In the genomic region with DNA sequence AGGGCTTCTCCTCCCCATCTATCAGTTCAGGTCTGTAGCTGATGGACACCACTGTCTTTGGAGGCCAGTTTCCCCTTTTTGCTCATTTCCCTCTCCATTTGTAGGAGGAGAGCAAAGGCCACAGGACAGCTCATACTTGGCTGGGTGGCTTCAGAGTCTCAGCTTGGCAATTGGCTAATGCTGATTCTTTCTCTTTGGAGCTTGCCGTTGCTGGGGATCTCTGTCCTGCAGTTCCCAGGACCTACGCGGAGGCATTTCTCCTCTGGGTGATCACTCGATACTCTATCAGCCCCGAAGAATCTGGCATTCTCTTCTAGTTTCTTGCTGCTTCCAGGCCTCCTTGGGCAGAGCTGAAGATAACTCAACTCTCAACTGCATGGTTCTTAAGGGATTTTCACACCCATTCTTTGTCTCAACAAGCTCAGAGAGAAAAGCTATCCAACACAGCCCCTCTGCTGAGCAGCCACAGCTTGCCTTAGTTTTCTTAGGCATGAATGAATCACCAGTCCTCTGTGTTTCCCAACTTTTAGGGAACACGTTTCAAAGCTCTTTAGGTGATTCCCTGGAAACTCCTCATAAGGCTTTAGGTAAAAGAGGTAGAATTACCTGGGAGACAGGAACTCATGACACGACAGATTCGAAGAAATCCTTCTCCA, we compare ENCODE assay signal across 2 cellular contexts.
TF ChIP-seq lines count a peak whose summit lies in the region.

No MANE protein-coding gene starts in this region.

TF ChIP-seq in H1, 55 proteins besides CTCF, POLR2A, EP300 and RAD21:
- TF ChIP-seq BRCA1 (IDR thresholded peaks at IDR 0.05; ENCODE audit: low read depth, low read length): no peak
- TF ChIP-seq, protein P1, sequence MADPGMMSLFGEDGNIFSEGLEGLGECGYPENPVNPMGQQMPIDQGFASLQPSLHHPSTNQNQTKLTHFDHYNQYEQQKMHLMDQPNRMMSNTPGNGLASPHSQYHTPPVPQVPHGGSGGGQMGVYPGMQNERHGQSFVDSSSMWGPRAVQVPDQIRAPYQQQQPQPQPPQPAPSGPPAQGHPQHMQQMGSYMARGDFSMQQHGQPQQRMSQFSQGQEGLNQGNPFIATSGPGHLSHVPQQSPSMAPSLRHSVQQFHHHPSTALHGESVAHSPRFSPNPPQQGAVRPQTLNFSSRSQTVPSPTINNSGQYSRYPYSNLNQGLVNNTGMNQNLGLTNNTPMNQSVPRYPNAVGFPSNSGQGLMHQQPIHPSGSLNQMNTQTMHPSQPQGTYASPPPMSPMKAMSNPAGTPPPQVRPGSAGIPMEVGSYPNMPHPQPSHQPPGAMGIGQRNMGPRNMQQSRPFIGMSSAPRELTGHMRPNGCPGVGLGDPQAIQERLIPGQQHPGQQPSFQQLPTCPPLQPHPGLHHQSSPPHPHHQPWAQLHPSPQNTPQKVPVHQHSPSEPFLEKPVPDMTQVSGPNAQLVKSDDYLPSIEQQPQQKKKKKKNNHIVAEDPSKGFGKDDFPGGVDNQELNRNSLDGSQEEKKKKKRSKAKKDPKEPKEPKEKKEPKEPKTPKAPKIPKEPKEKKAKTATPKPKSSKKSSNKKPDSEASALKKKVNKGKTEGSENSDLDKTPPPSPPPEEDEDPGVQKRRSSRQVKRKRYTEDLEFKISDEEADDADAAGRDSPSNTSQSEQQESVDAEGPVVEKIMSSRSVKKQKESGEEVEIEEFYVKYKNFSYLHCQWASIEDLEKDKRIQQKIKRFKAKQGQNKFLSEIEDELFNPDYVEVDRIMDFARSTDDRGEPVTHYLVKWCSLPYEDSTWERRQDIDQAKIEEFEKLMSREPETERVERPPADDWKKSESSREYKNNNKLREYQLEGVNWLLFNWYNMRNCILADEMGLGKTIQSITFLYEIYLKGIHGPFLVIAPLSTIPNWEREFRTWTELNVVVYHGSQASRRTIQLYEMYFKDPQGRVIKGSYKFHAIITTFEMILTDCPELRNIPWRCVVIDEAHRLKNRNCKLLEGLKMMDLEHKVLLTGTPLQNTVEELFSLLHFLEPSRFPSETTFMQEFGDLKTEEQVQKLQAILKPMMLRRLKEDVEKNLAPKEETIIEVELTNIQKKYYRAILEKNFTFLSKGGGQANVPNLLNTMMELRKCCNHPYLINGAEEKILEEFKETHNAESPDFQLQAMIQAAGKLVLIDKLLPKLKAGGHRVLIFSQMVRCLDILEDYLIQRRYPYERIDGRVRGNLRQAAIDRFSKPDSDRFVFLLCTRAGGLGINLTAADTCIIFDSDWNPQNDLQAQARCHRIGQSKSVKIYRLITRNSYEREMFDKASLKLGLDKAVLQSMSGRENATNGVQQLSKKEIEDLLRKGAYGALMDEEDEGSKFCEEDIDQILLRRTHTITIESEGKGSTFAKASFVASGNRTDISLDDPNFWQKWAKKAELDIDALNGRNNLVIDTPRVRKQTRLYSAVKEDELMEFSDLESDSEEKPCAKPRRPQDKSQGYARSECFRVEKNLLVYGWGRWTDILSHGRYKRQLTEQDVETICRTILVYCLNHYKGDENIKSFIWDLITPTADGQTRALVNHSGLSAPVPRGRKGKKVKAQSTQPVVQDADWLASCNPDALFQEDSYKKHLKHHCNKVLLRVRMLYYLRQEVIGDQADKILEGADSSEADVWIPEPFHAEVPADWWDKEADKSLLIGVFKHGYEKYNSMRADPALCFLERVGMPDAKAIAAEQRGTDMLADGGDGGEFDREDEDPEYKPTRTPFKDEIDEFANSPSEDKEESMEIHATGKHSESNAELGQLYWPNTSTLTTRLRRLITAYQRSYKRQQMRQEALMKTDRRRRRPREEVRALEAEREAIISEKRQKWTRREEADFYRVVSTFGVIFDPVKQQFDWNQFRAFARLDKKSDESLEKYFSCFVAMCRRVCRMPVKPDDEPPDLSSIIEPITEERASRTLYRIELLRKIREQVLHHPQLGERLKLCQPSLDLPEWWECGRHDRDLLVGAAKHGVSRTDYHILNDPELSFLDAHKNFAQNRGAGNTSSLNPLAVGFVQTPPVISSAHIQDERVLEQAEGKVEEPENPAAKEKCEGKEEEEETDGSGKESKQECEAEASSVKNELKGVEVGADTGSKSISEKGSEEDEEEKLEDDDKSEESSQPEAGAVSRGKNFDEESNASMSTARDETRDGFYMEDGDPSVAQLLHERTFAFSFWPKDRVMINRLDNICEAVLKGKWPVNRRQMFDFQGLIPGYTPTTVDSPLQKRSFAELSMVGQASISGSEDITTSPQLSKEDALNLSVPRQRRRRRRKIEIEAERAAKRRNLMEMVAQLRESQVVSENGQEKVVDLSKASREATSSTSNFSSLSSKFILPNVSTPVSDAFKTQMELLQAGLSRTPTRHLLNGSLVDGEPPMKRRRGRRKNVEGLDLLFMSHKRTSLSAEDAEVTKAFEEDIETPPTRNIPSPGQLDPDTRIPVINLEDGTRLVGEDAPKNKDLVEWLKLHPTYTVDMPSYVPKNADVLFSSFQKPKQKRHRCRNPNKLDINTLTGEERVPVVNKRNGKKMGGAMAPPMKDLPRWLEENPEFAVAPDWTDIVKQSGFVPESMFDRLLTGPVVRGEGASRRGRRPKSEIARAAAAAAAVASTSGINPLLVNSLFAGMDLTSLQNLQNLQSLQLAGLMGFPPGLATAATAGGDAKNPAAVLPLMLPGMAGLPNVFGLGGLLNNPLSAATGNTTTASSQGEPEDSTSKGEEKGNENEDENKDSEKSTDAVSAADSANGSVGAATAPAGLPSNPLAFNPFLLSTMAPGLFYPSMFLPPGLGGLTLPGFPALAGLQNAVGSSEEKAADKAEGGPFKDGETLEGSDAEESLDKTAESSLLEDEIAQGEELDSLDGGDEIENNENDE (IDR thresholded peaks at IDR 0.05; ENCODE audit: insufficient replicate concordance, low read length): no peak
- TF ChIP-seq POLR2AphosphoS5 (IDR thresholded peaks at IDR 0.05; ENCODE audit: low read depth, low read length): no peak
- no peak for TF ChIP-seq EZH2 (IDR thresholded peaks at IDR 0.05; ENCODE audit: low read depth, low read length, severe bottlenecking)
- TF ChIP-seq PHF8 (conservative IDR thresholded peaks at IDR 0.05; ENCODE audit: low read depth, low read length): no peak
- TF ChIP-seq FOSL1 (IDR thresholded peaks at IDR 0.05; ENCODE audit: insufficient read depth, low read depth, low read length): no peak
- no peak for TF ChIP-seq HDAC6 (IDR thresholded peaks at IDR 0.05; ENCODE audit: low read depth, low read length)
- TF ChIP-seq RXRA (IDR thresholded peaks at IDR 0.05; ENCODE audit: insufficient read depth, low read depth, low read length): no peak
- no peak for TF ChIP-seq MAFK (IDR thresholded peaks at IDR 0.05; ENCODE audit: low read depth, low read length)
- TF ChIP-seq TCF12 (IDR thresholded peaks at IDR 0.05; ENCODE audit: low read depth, low read length): no peak
- TF ChIP-seq, protein P2, sequence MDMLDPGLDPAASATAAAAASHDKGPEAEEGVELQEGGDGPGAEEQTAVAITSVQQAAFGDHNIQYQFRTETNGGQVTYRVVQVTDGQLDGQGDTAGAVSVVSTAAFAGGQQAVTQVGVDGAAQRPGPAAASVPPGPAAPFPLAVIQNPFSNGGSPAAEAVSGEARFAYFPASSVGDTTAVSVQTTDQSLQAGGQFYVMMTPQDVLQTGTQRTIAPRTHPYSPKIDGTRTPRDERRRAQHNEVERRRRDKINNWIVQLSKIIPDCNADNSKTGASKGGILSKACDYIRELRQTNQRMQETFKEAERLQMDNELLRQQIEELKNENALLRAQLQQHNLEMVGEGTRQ (IDR thresholded peaks at IDR 0.05; ENCODE audit: low read length): no peak
- TF ChIP-seq SAP30 (IDR thresholded peaks at IDR 0.05; ENCODE audit: insufficient read depth, insufficient replicate concordance, low read length): no peak
- no peak for TF ChIP-seq RNF2 (IDR thresholded peaks at IDR 0.05; ENCODE audit: borderline replicate concordance, low read depth, low read length, missing control alignments, poor library complexity, severe bottlenecking)
- TF ChIP-seq RBBP5 (IDR thresholded peaks at IDR 0.05; ENCODE audit: borderline replicate concordance, low read depth, low read length): no peak
- no peak for TF ChIP-seq JUN (IDR thresholded peaks at IDR 0.05; ENCODE audit: low read depth, low read length)

TF ChIP-seq in GM12891, 5 proteins besides CTCF, POLR2A, EP300 and RAD21:
- no peak for TF ChIP-seq TAF1 (IDR thresholded peaks at IDR 0.05; ENCODE audit: low read depth, low read length)
- TF ChIP-seq PAX5 (IDR thresholded peaks at IDR 0.05; ENCODE audit: insufficient read depth, low read length, severe bottlenecking): no peak
- no peak for TF ChIP-seq POLR2AphosphoS5 (IDR thresholded peaks at IDR 0.05; ENCODE audit: low read depth, low read length)
- no peak for TF ChIP-seq POU2F2 (IDR thresholded peaks at IDR 0.05; ENCODE audit: low read depth, low read length)
- no peak for TF ChIP-seq SPI1 (IDR thresholded peaks at IDR 0.05; ENCODE audit: low read depth, low read length)
